Comparison of ENCODE assay signal across 1 cellular context in genomic region chr2:61647044-61647443, GRCh38.
TF ChIP-seq lines count a peak whose summit lies in the region.

No MANE protein-coding gene starts in this region.

TF ChIP-seq in IMR-90, 13 proteins besides CTCF, POLR2A, EP300 and RAD21 (continued from another document):
- TF ChIP-seq SMC3 (IDR thresholded peaks at IDR 0.05; ENCODE audit: low read depth, low read length) = no peak
- TF ChIP-seq MAZ (IDR thresholded peaks at IDR 0.05; ENCODE audit: borderline replicate concordance, low read depth, low read length) = no peak
- no peak for TF ChIP-seq BHLHE40 (IDR thresholded peaks at IDR 0.05; ENCODE audit: low read depth, low read length)
- no peak for TF ChIP-seq FOS (IDR thresholded peaks at IDR 0.05; ENCODE audit: low read depth, low read length)
- no peak for TF ChIP-seq MAFK (IDR thresholded peaks at IDR 0.05; ENCODE audit: low read depth, low read length)
- no peak for TF ChIP-seq NFE2L2 (IDR thresholded peaks at IDR 0.05; ENCODE audit: low read depth, low read length)
- no peak for TF ChIP-seq USF2 (IDR thresholded peaks at IDR 0.05; ENCODE audit: low read depth, low read length)
- no peak for TF ChIP-seq RCOR1 (IDR thresholded peaks at IDR 0.05; ENCODE audit: insufficient replicate concordance, low read length)
- TF ChIP-seq CEBPB (IDR thresholded peaks at IDR 0.05; ENCODE audit: low read depth, low read length) = no peak
- TF ChIP-seq MXI1 (IDR thresholded peaks at IDR 0.05; ENCODE audit: borderline replicate concordance, low read depth, low read length) = no peak
- no peak for TF ChIP-seq CHD1 (IDR thresholded peaks at IDR 0.05; ENCODE audit: low read depth, low read length)
- TF ChIP-seq RFX5 (IDR thresholded peaks at IDR 0.05; ENCODE audit: low read depth, low read length) = no peak
TF ChIP-seq in IMR-90: peak in this region for 0.
